Comparison of ENCODE assay signal across 32 cellular contexts in the genomic region with DNA sequence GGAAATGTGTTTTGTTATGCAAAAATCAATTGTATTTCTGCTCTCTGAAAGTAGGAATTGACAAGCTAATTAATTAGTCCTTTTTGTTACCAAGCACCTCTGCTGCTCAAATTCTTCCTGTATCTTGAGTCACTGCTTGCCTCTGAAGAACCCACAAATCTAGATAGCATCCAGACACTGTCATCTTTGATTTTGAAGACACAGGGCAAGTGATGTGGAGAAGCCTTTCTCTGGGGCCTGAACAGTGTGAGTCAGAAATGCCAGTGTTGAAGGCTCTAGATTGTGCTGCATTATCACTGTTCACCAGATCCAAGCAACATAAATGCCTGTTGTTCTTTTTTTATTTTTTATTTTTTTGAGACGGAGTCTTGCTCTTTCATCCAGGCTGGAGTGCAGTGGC. TPM values are rescaled to one million over a fixed set of nuclear protein-coding genes. Genes with fewer than 3 reads are reported as not detected.
"Had no signal": no experiment of that assay in that cellular context is flagged by ENCODE, and none has a peak within 500 bp of the region (broad histone marks: within the 10 kb centered on the region; RNA-seq: fewer than 3 reads in every experiment).

No MANE protein-coding gene starts in this region.

- ATAC-seq: effector memory CD8-positive, alpha-beta T cell; gastroesophageal sphincter; left cardiac atrium; left ventricle myocardium superior; sciatic nerve; WTC11 had no signal

- H3K9me3 Mint-ChIP-seq: activated naive CD4-positive, alpha-beta T cell treated with anti-CD3 and anti-CD28 coated beads, Interleukin-2, amount 10 ng/mL, durations not matched to agents 7 days and 5 days; activated naive CD8-positive, alpha-beta T cell treated with anti-CD3 and anti-CD28 coated beads, Interleukin-2, amount 10 ng/mL, durations not matched to agents 7 days and 5 days; effector memory CD8-positive, alpha-beta T cell; stimulated activated naive CD8-positive, alpha-beta T cell treated with anti-CD3 and anti-CD28 coated beads, Interleukin-15, Interleukin-2, amounts not matched to agents 100 ng/mL and 50 ng/mL, for 24 hours; type B pancreatic cell had no signal

- H3K9me3 ChIP-seq: gastroesophageal sphincter, neutrophil, ovary, uterus had no signal

- H3K4me3 ChIP-seq: gastroesophageal sphincter, hepatocyte, ovary, skin epidermis, uterus had no signal

- H3K4me1 ChIP-seq: gastroesophageal sphincter, uterus had no signal

- H3K27me3 ChIP-seq: gastroesophageal sphincter, hepatocyte, neutrophil, ovary, uterus had no signal

- H3K36me3 Mint-ChIP-seq: activated naive CD8-positive, alpha-beta T cell treated with anti-CD3 and anti-CD28 coated beads, Interleukin-2, amount 10 ng/mL, durations not matched to agents 7 days and 5 days; type B pancreatic cell had no signal

- H3K27me3 Mint-ChIP-seq: stimulated activated naive CD8-positive, alpha-beta T cell treated with anti-CD3 and anti-CD28 coated beads, Interleukin-15, Interleukin-2, amounts not matched to agents 100 ng/mL and 50 ng/mL, for 24 hours; type B pancreatic cell had no signal

- H3K36me3 ChIP-seq: gastroesophageal sphincter, neutrophil, ovary, uterus had no signal

- DNase-seq: activated CD8-positive, alpha-beta memory T cell treated with anti-CD3 and anti-CD28 coated beads for 24 hours; activated gamma-delta T cell; activated naive CD4-positive, alpha-beta T cell treated with anti-CD3 and anti-CD28 coated beads, Interleukin-2, amount 10 ng/mL, durations not matched to agents 7 days and 5 days; activated naive CD8-positive, alpha-beta T cell treated with anti-CD3 and anti-CD28 coated beads, Interleukin-2, amount 10 ng/mL, durations not matched to agents 7 days and 5 days; amygdala; caudate nucleus; cortex of kidney; effector memory CD8-positive, alpha-beta T cell; left cardiac atrium; left ventricle myocardium superior; ovary; retina; stimulated activated CD4-positive, alpha-beta T cell treated with anti-CD3 and anti-CD28 coated beads, Interleukin-12 subunit alpha, Interleukin-12 subunit beta, amount 100 ng/mL, for 4 hours; stimulated activated CD4-positive, alpha-beta T cell treated with anti-CD3 and anti-CD28 coated beads, Interleukin-4, amount 100 ng/mL, for 1 hour; substantia nigra; T-helper 1 cell; uterus had no signal

- H3K27ac Mint-ChIP-seq: activated naive CD4-positive, alpha-beta T cell treated with anti-CD3 and anti-CD28 coated beads, Interleukin-2, amount 10 ng/mL, durations not matched to agents 7 days and 5 days; activated naive CD8-positive, alpha-beta T cell treated with anti-CD3 and anti-CD28 coated beads, Interleukin-2, amount 10 ng/mL, durations not matched to agents 7 days and 5 days; effector memory CD8-positive, alpha-beta T cell; nephron; progenitor cell of endocrine pancreas; stimulated activated naive CD8-positive, alpha-beta T cell treated with anti-CD3 and anti-CD28 coated beads, Interleukin-15, Interleukin-2, amounts not matched to agents 100 ng/mL and 50 ng/mL, for 24 hours; T-helper 2 cell treated with Interferon-gamma antibody and Interleukin-4, amounts not matched to agents 5 μg/mL and 100 μg/mL, for 36 hours; WTC11 had no signal

- H3K4me3 Mint-ChIP-seq: activated naive CD4-positive, alpha-beta T cell treated with anti-CD3 and anti-CD28 coated beads, Interleukin-2, amount 10 ng/mL, durations not matched to agents 7 days and 5 days; activated naive CD8-positive, alpha-beta T cell treated with anti-CD3 and anti-CD28 coated beads, Interleukin-2, amount 10 ng/mL, durations not matched to agents 7 days and 5 days; effector memory CD8-positive, alpha-beta T cell; nephron; stimulated activated naive CD8-positive, alpha-beta T cell treated with anti-CD3 and anti-CD28 coated beads, Interleukin-15, Interleukin-2, amounts not matched to agents 100 ng/mL and 50 ng/mL, for 24 hours; T-helper 2 cell treated with Interferon-gamma antibody and Interleukin-4, amounts not matched to agents 5 μg/mL and 100 μg/mL, for 36 hours; type B pancreatic cell; WTC11 had no signal

- H3K27ac ChIP-seq: gastroesophageal sphincter, hepatocyte, neutrophil, ovary, skin epidermis, uterus had no signal

RNA-seq across cellular contexts. Expression of gene ST6GALNAC1, which starts 10.9 kb away (rescaled TPM):
- total RNA-seq: activated naive CD8-positive, alpha-beta T cell treated with anti-CD3 and anti-CD28 coated beads, Interleukin-2, amount 10 ng/mL, durations not matched to agents 7 days and 5 days; chondrocyte; fibroblast of lung; fibroblast of villous mesenchyme; lung microvascular endothelial cell had no signal
- polyA plus RNA-seq: fibroblast of lung had no signal
